Comparison of ENCODE assay signal across 7 cellular contexts in genomic region chr19:51108805-51109146, GRCh38. TPM values are rescaled to one million over a fixed set of nuclear protein-coding genes. Genes with fewer than 3 reads are reported as not detected.
DNase-seq lines count a peak whose midpoint lies in the region; ATAC-seq and TF ChIP-seq lines count a peak whose summit lies in the region.

No MANE protein-coding gene starts in this region.

- peak overlapping the region; percentile 56 to 76 (median 68) for H3K4me3 ChIP-seq in Peyer's patch
- peak overlapping the region; percentile 45 to 94 (median 63) for H3K4me3 ChIP-seq in fibroblast of lung (replicated peaks in 1 of 4; ENCODE audit: control extremely low read depth in 1 of 4, insufficient read depth in 1 of 4, low read depth in 3 of 4, low read length in 4 of 4)
- peak overlapping the region; percentile 96 for H3K4me3 ChIP-seq in parathyroid adenoma (ENCODE audit: low read depth, low read length)

- peak overlapping the region; percentile 78 for H2AFZ ChIP-seq in fibroblast of lung (ENCODE audit: low read length)
- H2AFZ ChIP-seq in parathyroid adenoma: peak overlapping the region; percentile 91

- ATAC-seq in GM18870 (IDR thresholded peaks at IDR 0.05; ENCODE audit: unreplicated experiment) (peak; percentile 36), HG02623 (IDR thresholded peaks at IDR 0.05; ENCODE audit: unreplicated experiment) (peak; percentile 29)

- H3K9ac ChIP-seq in fibroblast of lung (ENCODE audit: insufficient read depth, low read length) (peak overlapping the region; percentile 29), parathyroid adenoma (no peak overlapping the region)

- H3K36me3 ChIP-seq in Peyer's patch (peaks cover 0 to 4% (median 0%) of the 10 kb centered on the region in 3 donors), fibroblast of lung (ENCODE audit: control insufficient read depth, insufficient read depth, low read length) (peaks cover 1% of the 10 kb centered on the region), parathyroid adenoma (ENCODE audit: control insufficient read depth, insufficient read depth, low read length) (no peaks in the 10 kb centered on the region)

- H3K79me2 ChIP-seq in fibroblast of lung (ENCODE audit: control insufficient read depth, insufficient read depth, low read length) (peaks cover 23% of the 10 kb centered on the region), parathyroid adenoma (peaks cover 32% of the 10 kb centered on the region)

- H3K27me3 ChIP-seq in Peyer's patch: no peaks in the 10 kb centered on the region
- H3K27me3 ChIP-seq in fibroblast of lung (ENCODE audit: control insufficient read depth, insufficient read depth, low read length): peaks cover 7% of the 10 kb centered on the region
- H3K27me3 ChIP-seq in parathyroid adenoma (ENCODE audit: control insufficient read depth, insufficient read depth, low read length): no peaks in the 10 kb centered on the region

- peak overlapping the region in 2 of 4 donors; percentile 29 to 65 for H3K27ac ChIP-seq in Peyer's patch
- peak overlapping the region; percentile 16 for H3K27ac ChIP-seq in fibroblast of lung (ENCODE audit: insufficient read depth, low read length)
- H3K27ac ChIP-seq in parathyroid adenoma: peak overlapping the region; percentile 78

- H3K4me2 ChIP-seq in fibroblast of lung (ENCODE audit: extremely low read depth, insufficient read depth, low read length) (peak overlapping the region; percentile 37), parathyroid adenoma (ENCODE audit: low read length) (peak overlapping the region; percentile 98)

- DNase-seq in Peyer's patch: no peak
- no peak for DNase-seq in fibroblast of lung (ENCODE audit: low read depth in 2 of 2)
- DNase-seq in effector CD8-positive, alpha-beta T cell (lab: John Stamatoyannopoulos, UW): no peak
- DNase-seq in DMS153 treated with DMSO at 0.1 percent for 48 hours (lab: John Stamatoyannopoulos, UW; ENCODE audit: unreplicated experiment): no peak

- H3K4me1 ChIP-seq in Peyer's patch (peaks cover 0 to 16% (median 3%) of the 10 kb centered on the region in 4 donors), fibroblast of lung (ENCODE audit: control insufficient read depth, extremely low read depth, insufficient read depth, low read length) (no peaks in the 10 kb centered on the region), parathyroid adenoma (peaks cover 24% of the 10 kb centered on the region)

- TF ChIP-seq CTCF in Peyer's patch (IDR thresholded peaks at IDR 0.05): peak in 1 of 6 experiments; percentile 31
- TF ChIP-seq CTCF in fibroblast of lung (conservative IDR thresholded peaks at IDR 0.05 in 1 of 2, IDR thresholded peaks at IDR 0.05 in 1 of 2; ENCODE audit: low read depth in 1 of 2, low read length in 2 of 2): no peak
- TF ChIP-seq CTCF in parathyroid adenoma (IDR thresholded peaks at IDR 0.05): no peak

- no peak for TF ChIP-seq POLR2A in Peyer's patch (IDR thresholded peaks at IDR 0.05)

- H4K20me1 ChIP-seq in fibroblast of lung (ENCODE audit: control insufficient read depth, extremely low read depth, insufficient read depth, low read length): no peaks in the 10 kb centered on the region

- H3K9me3 ChIP-seq in Peyer's patch: no peaks in the 10 kb centered on the region
- H3K9me3 ChIP-seq in fibroblast of lung (ENCODE audit: control insufficient read depth, insufficient read depth, low read depth, low read length): no peaks in the 10 kb centered on the region
- H3K9me3 ChIP-seq in parathyroid adenoma (ENCODE audit: control insufficient read depth, low read length): no peaks in the 10 kb centered on the region

RNA-seq across cellular contexts. Expression of gene CTU1, which starts 0.6 kb away (rescaled TPM):
- total RNA-seq in Peyer's patch: 10 to 100 TPM in 1 of 4 donors, 1 to 10 TPM in 3; 4.4 to 10.0 (median 6.5) TPM
- 6.9 and 8.1 TPM in 2 replicates for total RNA-seq in fibroblast of lung
- 0.98 and 1.2 TPM in 2 replicates for polyA plus RNA-seq in fibroblast of lung
- polyA plus RNA-seq in fibroblast of lung (2012): 2.1 and 4.0 TPM in 2 replicates
- 0.67 and 1.1 TPM in 2 replicates for polyA minus RNA-seq in fibroblast of lung (ENCODE audit: low replicate concordance)

RNA-seq across cellular contexts. Expression of gene SIGLEC9, which starts 15.9 kb away (rescaled TPM):
- 1 to 10 TPM in 2 of 4 donors, not detected in 2; 1.9 to 2.1 TPM for total RNA-seq in Peyer's patch
- not detected in 2 replicates for total RNA-seq in fibroblast of lung
- not detected in 2 replicates for polyA plus RNA-seq in fibroblast of lung
- polyA plus RNA-seq in fibroblast of lung (2012): not detected in 2 replicates
- not detected in 2 replicates for polyA minus RNA-seq in fibroblast of lung (ENCODE audit: low replicate concordance)

RNA-seq across cellular contexts. Expression of gene KLK14, which starts 26.1 kb away (rescaled TPM):
- total RNA-seq in Peyer's patch: 1 to 10 TPM in 2 of 4 donors, not detected in 2; 1.1 to 6.6 TPM
- total RNA-seq in fibroblast of lung: not detected in 2 replicates
- not detected in 2 replicates for polyA plus RNA-seq in fibroblast of lung
- not detected in 2 replicates for polyA plus RNA-seq in fibroblast of lung (2012)
- polyA minus RNA-seq in fibroblast of lung (ENCODE audit: low replicate concordance): not detected in 2 replicates

RNA-seq across cellular contexts. Expression of gene SIGLEC7, which starts 33.3 kb away (rescaled TPM):
- total RNA-seq in Peyer's patch: not detected
- not detected in 2 replicates for total RNA-seq in fibroblast of lung
- not detected in 2 replicates for polyA plus RNA-seq in fibroblast of lung
- polyA plus RNA-seq in fibroblast of lung (2012): not detected in 2 replicates
- polyA minus RNA-seq in fibroblast of lung (ENCODE audit: low replicate concordance): not detected in 2 replicates

RNA-seq across cellular contexts. Expression of gene KLK13, which starts 43.9 kb away (rescaled TPM):
- total RNA-seq in Peyer's patch (1 to 10 TPM in 3 of 4 donors, not detected in 1; 1.2 to 5.0 (median 1.3) TPM), fibroblast of lung (not detected in 2 replicates)
- not detected in 2 replicates for polyA plus RNA-seq in fibroblast of lung
- not detected in 2 replicates for polyA plus RNA-seq in fibroblast of lung (2012)
- polyA minus RNA-seq in fibroblast of lung (ENCODE audit: low replicate concordance): not detected in 2 replicates
